ENCODE assay signal across 1 cellular context in the genomic region with DNA sequence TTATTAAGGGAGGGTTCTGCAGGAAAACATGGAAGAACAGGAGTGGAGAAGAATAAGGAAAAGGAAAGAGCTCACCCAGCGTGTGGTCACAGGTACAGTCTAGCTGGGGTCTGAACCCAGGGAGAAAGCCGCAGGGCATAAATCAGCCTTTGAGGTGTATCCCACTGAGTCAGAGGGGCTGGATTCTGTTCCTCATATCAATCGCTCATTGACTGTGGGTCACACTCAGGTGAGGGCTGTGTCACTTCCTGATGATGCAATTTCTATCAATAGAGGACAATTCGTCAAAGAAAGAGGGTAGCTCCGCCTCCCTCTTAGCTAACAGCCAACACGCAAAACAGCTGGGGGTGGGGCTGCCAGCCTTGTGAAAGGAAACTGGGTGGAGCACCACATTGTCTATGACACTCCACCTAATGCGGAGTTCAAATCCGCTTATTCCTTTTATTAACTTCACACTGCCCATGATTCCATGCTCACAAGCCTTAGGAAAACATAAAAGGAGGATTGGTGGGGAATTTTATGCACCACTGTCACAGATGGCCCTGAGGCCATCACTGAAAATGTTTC.
TF ChIP-seq lines count a peak whose summit lies in the region.

No MANE protein-coding gene starts in this region.

TF ChIP-seq in HCT116, 20 proteins besides CTCF, POLR2A, EP300 and RAD21 (continued from another document):
- TF ChIP-seq, protein P1, sequence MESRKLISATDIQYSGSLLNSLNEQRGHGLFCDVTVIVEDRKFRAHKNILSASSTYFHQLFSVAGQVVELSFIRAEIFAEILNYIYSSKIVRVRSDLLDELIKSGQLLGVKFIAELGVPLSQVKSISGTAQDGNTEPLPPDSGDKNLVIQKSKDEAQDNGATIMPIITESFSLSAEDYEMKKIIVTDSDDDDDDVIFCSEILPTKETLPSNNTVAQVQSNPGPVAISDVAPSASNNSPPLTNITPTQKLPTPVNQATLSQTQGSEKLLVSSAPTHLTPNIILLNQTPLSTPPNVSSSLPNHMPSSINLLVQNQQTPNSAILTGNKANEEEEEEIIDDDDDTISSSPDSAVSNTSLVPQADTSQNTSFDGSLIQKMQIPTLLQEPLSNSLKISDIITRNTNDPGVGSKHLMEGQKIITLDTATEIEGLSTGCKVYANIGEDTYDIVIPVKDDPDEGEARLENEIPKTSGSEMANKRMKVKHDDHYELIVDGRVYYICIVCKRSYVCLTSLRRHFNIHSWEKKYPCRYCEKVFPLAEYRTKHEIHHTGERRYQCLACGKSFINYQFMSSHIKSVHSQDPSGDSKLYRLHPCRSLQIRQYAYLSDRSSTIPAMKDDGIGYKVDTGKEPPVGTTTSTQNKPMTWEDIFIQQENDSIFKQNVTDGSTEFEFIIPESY (IDR thresholded peaks at IDR 0.05; ENCODE audit: extremely low read depth, insufficient replicate concordance, low read length), result no peak
- TF ChIP-seq EZH2phosphoT487 (IDR thresholded peaks at IDR 0.05; ENCODE audit: borderline replicate concordance) (no peak), TCF7L2 (IDR thresholded peaks at IDR 0.05; ENCODE audit: borderline replicate concordance, extremely low read depth, insufficient read depth, insufficient read length) (no peak), EZH2 (IDR thresholded peaks at IDR 0.05) (no peak), SRF (IDR thresholded peaks at IDR 0.05; ENCODE audit: low read depth) (peak; percentile 25; the same call in 1 of the 2 replicates), POLR2AphosphoS5 (IDR thresholded peaks at IDR 0.05; ENCODE audit: low read depth, low read length) (peak; percentile 64), ELF1 (IDR thresholded peaks at IDR 0.05; ENCODE audit: borderline replicate concordance, low read depth) (peak; percentile 44; the same call in 1 of the 2 replicates), SP1 (IDR thresholded peaks at IDR 0.05; ENCODE audit: low read depth) (peak; percentile 82), FOSL1 (IDR thresholded peaks at IDR 0.05; ENCODE audit: low read depth) (peak; percentile 68), CBX3 (IDR thresholded peaks at IDR 0.05; ENCODE audit: low read depth) (peak; percentile 84), JUND (IDR thresholded peaks at IDR 0.05) (peak; percentile 77), EGR1 (IDR thresholded peaks at IDR 0.05; ENCODE audit: low read depth) (no peak), ZNF274 (IDR thresholded peaks at IDR 0.05; ENCODE audit: low read depth, low read length) (no peak), CEBPB (IDR thresholded peaks at IDR 0.05; ENCODE audit: low read depth) (peak; percentile 96)
- TF ChIP-seq, protein P2, sequence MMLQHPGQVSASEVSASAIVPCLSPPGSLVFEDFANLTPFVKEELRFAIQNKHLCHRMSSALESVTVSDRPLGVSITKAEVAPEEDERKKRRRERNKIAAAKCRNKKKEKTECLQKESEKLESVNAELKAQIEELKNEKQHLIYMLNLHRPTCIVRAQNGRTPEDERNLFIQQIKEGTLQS (IDR thresholded peaks at IDR 0.05), result peak; percentile 90
- TF ChIP-seq, protein P3, sequence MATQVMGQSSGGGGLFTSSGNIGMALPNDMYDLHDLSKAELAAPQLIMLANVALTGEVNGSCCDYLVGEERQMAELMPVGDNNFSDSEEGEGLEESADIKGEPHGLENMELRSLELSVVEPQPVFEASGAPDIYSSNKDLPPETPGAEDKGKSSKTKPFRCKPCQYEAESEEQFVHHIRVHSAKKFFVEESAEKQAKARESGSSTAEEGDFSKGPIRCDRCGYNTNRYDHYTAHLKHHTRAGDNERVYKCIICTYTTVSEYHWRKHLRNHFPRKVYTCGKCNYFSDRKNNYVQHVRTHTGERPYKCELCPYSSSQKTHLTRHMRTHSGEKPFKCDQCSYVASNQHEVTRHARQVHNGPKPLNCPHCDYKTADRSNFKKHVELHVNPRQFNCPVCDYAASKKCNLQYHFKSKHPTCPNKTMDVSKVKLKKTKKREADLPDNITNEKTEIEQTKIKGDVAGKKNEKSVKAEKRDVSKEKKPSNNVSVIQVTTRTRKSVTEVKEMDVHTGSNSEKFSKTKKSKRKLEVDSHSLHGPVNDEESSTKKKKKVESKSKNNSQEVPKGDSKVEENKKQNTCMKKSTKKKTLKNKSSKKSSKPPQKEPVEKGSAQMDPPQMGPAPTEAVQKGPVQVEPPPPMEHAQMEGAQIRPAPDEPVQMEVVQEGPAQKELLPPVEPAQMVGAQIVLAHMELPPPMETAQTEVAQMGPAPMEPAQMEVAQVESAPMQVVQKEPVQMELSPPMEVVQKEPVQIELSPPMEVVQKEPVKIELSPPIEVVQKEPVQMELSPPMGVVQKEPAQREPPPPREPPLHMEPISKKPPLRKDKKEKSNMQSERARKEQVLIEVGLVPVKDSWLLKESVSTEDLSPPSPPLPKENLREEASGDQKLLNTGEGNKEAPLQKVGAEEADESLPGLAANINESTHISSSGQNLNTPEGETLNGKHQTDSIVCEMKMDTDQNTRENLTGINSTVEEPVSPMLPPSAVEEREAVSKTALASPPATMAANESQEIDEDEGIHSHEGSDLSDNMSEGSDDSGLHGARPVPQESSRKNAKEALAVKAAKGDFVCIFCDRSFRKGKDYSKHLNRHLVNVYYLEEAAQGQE (IDR thresholded peaks at IDR 0.05; ENCODE audit: low read depth), result no peak
- TF ChIP-seq, protein P4, sequence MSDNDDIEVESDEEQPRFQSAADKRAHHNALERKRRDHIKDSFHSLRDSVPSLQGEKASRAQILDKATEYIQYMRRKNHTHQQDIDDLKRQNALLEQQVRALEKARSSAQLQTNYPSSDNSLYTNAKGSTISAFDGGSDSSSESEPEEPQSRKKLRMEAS (IDR thresholded peaks at IDR 0.05), result 0 out of 2 replicates have a peak, but pooled peaks have one; percentile 54
